ENCODE assay signal across 1 cellular context in genomic region chr11:72112541-72113136, GRCh38.
A peak's percentile ranks its signal among the peaks of the same experiment; 100 is the strongest.
TF ChIP-seq lines count a peak whose summit lies in the region.

Gene ANAPC15, minus strand, starts transcription at chr11:72112695. Its CDS starts 1,419 bp downstream, at chr11:72111276.

TF ChIP-seq in HepG2, 621 proteins besides CTCF, POLR2A, EP300 and RAD21 (continued from another document and continues in another):
- TF ChIP-seq, protein P1, sequence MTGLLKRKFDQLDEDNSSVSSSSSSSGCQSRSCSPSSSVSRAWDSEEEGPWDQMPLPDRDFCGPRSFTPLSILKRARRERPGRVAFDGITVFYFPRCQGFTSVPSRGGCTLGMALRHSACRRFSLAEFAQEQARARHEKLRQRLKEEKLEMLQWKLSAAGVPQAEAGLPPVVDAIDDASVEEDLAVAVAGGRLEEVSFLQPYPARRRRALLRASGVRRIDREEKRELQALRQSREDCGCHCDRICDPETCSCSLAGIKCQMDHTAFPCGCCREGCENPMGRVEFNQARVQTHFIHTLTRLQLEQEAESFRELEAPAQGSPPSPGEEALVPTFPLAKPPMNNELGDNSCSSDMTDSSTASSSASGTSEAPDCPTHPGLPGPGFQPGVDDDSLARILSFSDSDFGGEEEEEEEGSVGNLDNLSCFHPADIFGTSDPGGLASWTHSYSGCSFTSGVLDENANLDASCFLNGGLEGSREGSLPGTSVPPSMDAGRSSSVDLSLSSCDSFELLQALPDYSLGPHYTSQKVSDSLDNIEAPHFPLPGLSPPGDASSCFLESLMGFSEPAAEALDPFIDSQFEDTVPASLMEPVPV (CRISPR knock-in tag; IDR thresholded peaks at IDR 0.05), result no peak
- TF ChIP-seq ARID3A (IDR thresholded peaks at IDR 0.05; ENCODE audit: low read depth, low read length), result no peak
- TF ChIP-seq, protein P2, sequence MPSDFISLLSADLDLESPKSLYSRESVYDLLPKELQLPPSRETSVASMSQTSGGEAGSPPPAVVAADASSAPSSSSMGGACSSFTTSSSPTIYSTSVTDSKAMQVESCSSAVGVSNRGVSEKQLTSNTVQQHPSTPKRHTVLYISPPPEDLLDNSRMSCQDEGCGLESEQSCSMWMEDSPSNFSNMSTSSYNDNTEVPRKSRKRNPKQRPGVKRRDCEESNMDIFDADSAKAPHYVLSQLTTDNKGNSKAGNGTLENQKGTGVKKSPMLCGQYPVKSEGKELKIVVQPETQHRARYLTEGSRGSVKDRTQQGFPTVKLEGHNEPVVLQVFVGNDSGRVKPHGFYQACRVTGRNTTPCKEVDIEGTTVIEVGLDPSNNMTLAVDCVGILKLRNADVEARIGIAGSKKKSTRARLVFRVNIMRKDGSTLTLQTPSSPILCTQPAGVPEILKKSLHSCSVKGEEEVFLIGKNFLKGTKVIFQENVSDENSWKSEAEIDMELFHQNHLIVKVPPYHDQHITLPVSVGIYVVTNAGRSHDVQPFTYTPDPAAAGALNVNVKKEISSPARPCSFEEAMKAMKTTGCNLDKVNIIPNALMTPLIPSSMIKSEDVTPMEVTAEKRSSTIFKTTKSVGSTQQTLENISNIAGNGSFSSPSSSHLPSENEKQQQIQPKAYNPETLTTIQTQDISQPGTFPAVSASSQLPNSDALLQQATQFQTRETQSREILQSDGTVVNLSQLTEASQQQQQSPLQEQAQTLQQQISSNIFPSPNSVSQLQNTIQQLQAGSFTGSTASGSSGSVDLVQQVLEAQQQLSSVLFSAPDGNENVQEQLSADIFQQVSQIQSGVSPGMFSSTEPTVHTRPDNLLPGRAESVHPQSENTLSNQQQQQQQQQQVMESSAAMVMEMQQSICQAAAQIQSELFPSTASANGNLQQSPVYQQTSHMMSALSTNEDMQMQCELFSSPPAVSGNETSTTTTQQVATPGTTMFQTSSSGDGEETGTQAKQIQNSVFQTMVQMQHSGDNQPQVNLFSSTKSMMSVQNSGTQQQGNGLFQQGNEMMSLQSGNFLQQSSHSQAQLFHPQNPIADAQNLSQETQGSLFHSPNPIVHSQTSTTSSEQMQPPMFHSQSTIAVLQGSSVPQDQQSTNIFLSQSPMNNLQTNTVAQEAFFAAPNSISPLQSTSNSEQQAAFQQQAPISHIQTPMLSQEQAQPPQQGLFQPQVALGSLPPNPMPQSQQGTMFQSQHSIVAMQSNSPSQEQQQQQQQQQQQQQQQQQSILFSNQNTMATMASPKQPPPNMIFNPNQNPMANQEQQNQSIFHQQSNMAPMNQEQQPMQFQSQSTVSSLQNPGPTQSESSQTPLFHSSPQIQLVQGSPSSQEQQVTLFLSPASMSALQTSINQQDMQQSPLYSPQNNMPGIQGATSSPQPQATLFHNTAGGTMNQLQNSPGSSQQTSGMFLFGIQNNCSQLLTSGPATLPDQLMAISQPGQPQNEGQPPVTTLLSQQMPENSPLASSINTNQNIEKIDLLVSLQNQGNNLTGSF (CRISPR knock-in tag; IDR thresholded peaks at IDR 0.05), result no peak
- TF ChIP-seq MBNL3 (CRISPR knock-in tag; conservative IDR thresholded peaks at IDR 0.05), result no peak
- TF ChIP-seq YEATS2 (CRISPR knock-in tag; IDR thresholded peaks at IDR 0.05; ENCODE audit: borderline replicate concordance), result peak; percentile 94
- 0 out of 2 replicates have a peak, but pooled peaks have one; percentile 35 for TF ChIP-seq SNAPC2 (CRISPR knock-in tag; IDR thresholded peaks at IDR 0.05)
- no peak for TF ChIP-seq JDP2 (CRISPR knock-in tag; IDR thresholded peaks at IDR 0.05; ENCODE audit: borderline replicate concordance)
- TF ChIP-seq, protein P3, sequence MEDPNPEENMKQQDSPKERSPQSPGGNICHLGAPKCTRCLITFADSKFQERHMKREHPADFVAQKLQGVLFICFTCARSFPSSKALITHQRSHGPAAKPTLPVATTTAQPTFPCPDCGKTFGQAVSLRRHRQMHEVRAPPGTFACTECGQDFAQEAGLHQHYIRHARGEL (CRISPR knock-in tag; IDR thresholded peaks at IDR 0.05), result no peak
- no peak for TF ChIP-seq SKI (IDR thresholded peaks at IDR 0.05; ENCODE audit: partially characterized antibody)
- TF ChIP-seq ELF1 (CRISPR knock-in tag; IDR thresholded peaks at IDR 0.05), result peak; percentile 82
- TF ChIP-seq RBM22 (optimal IDR thresholded peaks at IDR 0.05; ENCODE audit: low read length), result no peak
- TF ChIP-seq ZNF33A (CRISPR knock-in tag; IDR thresholded peaks at IDR 0.05; ENCODE audit: borderline replicate concordance), result no peak
- TF ChIP-seq ARHGAP35 (CRISPR knock-in tag; IDR thresholded peaks at IDR 0.05; ENCODE audit: borderline replicate concordance), result no peak
- no peak for TF ChIP-seq GRHL1 (CRISPR knock-in tag; conservative IDR thresholded peaks at IDR 0.05)
- TF ChIP-seq, protein P4, sequence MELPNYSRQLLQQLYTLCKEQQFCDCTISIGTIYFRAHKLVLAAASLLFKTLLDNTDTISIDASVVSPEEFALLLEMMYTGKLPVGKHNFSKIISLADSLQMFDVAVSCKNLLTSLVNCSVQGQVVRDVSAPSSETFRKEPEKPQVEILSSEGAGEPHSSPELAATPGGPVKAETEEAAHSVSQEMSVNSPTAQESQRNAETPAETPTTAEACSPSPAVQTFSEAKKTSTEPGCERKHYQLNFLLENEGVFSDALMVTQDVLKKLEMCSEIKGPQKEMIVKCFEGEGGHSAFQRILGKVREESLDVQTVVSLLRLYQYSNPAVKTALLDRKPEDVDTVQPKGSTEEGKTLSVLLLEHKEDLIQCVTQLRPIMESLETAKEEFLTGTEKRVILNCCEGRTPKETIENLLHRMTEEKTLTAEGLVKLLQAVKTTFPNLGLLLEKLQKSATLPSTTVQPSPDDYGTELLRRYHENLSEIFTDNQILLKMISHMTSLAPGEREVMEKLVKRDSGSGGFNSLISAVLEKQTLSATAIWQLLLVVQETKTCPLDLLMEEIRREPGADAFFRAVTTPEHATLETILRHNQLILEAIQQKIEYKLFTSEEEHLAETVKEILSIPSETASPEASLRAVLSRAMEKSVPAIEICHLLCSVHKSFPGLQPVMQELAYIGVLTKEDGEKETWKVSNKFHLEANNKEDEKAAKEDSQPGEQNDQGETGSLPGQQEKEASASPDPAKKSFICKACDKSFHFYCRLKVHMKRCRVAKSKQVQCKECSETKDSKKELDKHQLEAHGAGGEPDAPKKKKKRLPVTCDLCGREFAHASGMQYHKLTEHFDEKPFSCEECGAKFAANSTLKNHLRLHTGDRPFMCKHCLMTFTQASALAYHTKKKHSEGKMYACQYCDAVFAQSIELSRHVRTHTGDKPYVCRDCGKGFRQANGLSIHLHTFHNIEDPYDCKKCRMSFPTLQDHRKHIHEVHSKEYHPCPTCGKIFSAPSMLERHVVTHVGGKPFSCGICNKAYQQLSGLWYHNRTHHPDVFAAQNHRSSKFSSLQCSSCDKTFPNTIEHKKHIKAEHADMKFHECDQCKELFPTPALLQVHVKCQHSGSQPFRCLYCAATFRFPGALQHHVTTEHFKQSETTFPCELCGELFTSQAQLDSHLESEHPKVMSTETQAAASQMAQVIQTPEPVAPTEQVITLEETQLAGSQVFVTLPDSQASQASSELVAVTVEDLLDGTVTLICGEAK (IDR thresholded peaks at IDR 0.05), result peak; percentile 84
- TF ChIP-seq, protein P4 (CRISPR knock-in tag; IDR thresholded peaks at IDR 0.05), result peak; percentile 49; the same call in 1 of the 2 replicates
- TF ChIP-seq ZNF839 (CRISPR knock-in tag; IDR thresholded peaks at IDR 0.05; ENCODE audit: borderline replicate concordance), result peak; percentile 94
- TF ChIP-seq ZNF616 (CRISPR knock-in tag; IDR thresholded peaks at IDR 0.05; ENCODE audit: low read depth), result no peak
- no peak for TF ChIP-seq ZNF17 (CRISPR knock-in tag; IDR thresholded peaks at IDR 0.05)
- TF ChIP-seq PAF1 (CRISPR knock-in tag; IDR thresholded peaks at IDR 0.05), result no peak
- peak; percentile 54; the same call in 1 of the 2 replicates for TF ChIP-seq HOXA5 (CRISPR knock-in tag; IDR thresholded peaks at IDR 0.05)
- peak; percentile 86 for TF ChIP-seq PHF8 (CRISPR knock-in tag; IDR thresholded peaks at IDR 0.05)
- TF ChIP-seq IKZF5 (CRISPR knock-in tag; IDR thresholded peaks at IDR 0.05), result peak; percentile 27; the same call in 1 of the 2 replicates
- no peak for TF ChIP-seq SP1 (IDR thresholded peaks at IDR 0.05)
- no peak for TF ChIP-seq SP1 (CRISPR knock-in tag; IDR thresholded peaks at IDR 0.05)
- no peak for TF ChIP-seq MAZ (IDR thresholded peaks at IDR 0.05; ENCODE audit: borderline replicate concordance, low read depth, low read length)
- peak; percentile 55; the same call in 1 of the 2 replicates for TF ChIP-seq MAZ (CRISPR knock-in tag; IDR thresholded peaks at IDR 0.05; ENCODE audit: low read depth)
- no peak for TF ChIP-seq ZNF674 (CRISPR knock-in tag; IDR thresholded peaks at IDR 0.05; ENCODE audit: low read depth)
- TF ChIP-seq ATRX (CRISPR knock-in tag; IDR thresholded peaks at IDR 0.05; ENCODE audit: borderline replicate concordance), result no peak
- no peak for TF ChIP-seq FLYWCH1 (CRISPR knock-in tag; IDR thresholded peaks at IDR 0.05)
- TF ChIP-seq MZF1 (CRISPR knock-in tag; IDR thresholded peaks at IDR 0.05; ENCODE audit: borderline replicate concordance), result no peak
- TF ChIP-seq TEF (CRISPR knock-in tag; IDR thresholded peaks at IDR 0.05), result 0 out of 2 replicates have a peak, but pooled peaks have one; percentile 24
- no peak for TF ChIP-seq ZNF280B (CRISPR knock-in tag; IDR thresholded peaks at IDR 0.05; ENCODE audit: borderline replicate concordance)
